8 cellular contexts compared by ENCODE assay signal in genomic region chr17:75047398-75048098, GRCh38. TPM values are rescaled to one million over a fixed set of nuclear protein-coding genes. Genes with fewer than 3 reads are reported as not detected.
DNase-seq lines count a peak whose midpoint lies in the region; ATAC-seq and TF ChIP-seq lines count a peak whose summit lies in the region.

No MANE protein-coding gene starts in this region.

- no peak overlapping the region for H2BK15ac ChIP-seq in neuronal stem cell (ENCODE audit: low read length)

- H4K20me1 ChIP-seq in fibroblast of lung (ENCODE audit: control insufficient read depth, extremely low read depth, insufficient read depth, low read length), result no peaks in the 10 kb centered on the region

- peak overlapping the region; percentile 65 for H4K8ac ChIP-seq in neuronal stem cell (ENCODE audit: low read depth, low read length)

- H3K4me2 ChIP-seq in fibroblast of lung (ENCODE audit: extremely low read depth, insufficient read depth, low read length) (peak overlapping the region; percentile 100), neuronal stem cell (ENCODE audit: insufficient read depth, low read length, poor library complexity, severe bottlenecking) (peak overlapping the region; percentile 98)

- H3K4me3 ChIP-seq in cardiac muscle cell (peak overlapping the region; percentile 52), fibroblast of lung (replicated peaks in 1 of 4; ENCODE audit: control extremely low read depth in 1 of 4, insufficient read depth in 1 of 4, low read depth in 3 of 4, low read length in 4 of 4) (peak overlapping the region; percentile 67 to 97 (median 89)), neuronal stem cell (ENCODE audit: low read length in 2 of 2) (peak overlapping the region; percentile 83 to 99)

- peak overlapping the region; percentile 89 for H3K14ac ChIP-seq in neuronal stem cell (ENCODE audit: low read length)

- H2AFZ ChIP-seq in fibroblast of lung (ENCODE audit: low read length), result peak overlapping the region; percentile 70
- H2AFZ ChIP-seq in neuronal stem cell (ENCODE audit: low read length), result peak overlapping the region; percentile 92

- peak overlapping the region; percentile 58 for H2BK12ac ChIP-seq in neuronal stem cell (ENCODE audit: low read length)

- peaks cover 21% of the 10 kb centered on the region for H3K79me2 ChIP-seq in fibroblast of lung (ENCODE audit: control insufficient read depth, insufficient read depth, low read length)

- peak overlapping the region; percentile 85 for H3K23ac ChIP-seq in neuronal stem cell (ENCODE audit: low read depth, low read length, poor library complexity)

- peaks cover 8% of the 10 kb centered on the region for H3K4me1 ChIP-seq in cardiac muscle cell (ENCODE audit: low read depth)
- H3K4me1 ChIP-seq in fibroblast of lung (ENCODE audit: control insufficient read depth, extremely low read depth, insufficient read depth, low read length), result peaks cover 3% of the 10 kb centered on the region
- H3K4me1 ChIP-seq in neuronal stem cell (ENCODE audit: control insufficient read depth in 2 of 2, insufficient read depth in 1 of 2, low read depth in 1 of 2, low read length in 2 of 2), result peaks cover 7 to 8% of the 10 kb centered on the region in 2 donors

- peak overlapping the region; percentile 21 for H2AK5ac ChIP-seq in neuronal stem cell (ENCODE audit: low read depth, low read length)

- no peak overlapping the region for H2BK120ac ChIP-seq in neuronal stem cell (ENCODE audit: low read depth, low read length)

- ATAC-seq in Right ventricle myocardium inferior, result no peak
- peak; percentile 6 for ATAC-seq in HG03520 (IDR thresholded peaks at IDR 0.05; ENCODE audit: unreplicated experiment)
- ATAC-seq in GM18867 (IDR thresholded peaks at IDR 0.05; ENCODE audit: unreplicated experiment), result no peak

- peaks cover 3% of the 10 kb centered on the region for H3K79me1 ChIP-seq in neuronal stem cell (ENCODE audit: low read depth, low read length)

- H3K27ac ChIP-seq in cardiac muscle cell (peak overlapping the region; percentile 67), fibroblast of lung (ENCODE audit: insufficient read depth, low read length) (peak overlapping the region; percentile 43), neuronal stem cell (replicated peaks; ENCODE audit: low read length) (peak overlapping the region; percentile 51)

- no CpG with 5 or more reads among the region's 38 CpGs for WGBS in neuronal stem cell (ENCODE audit: extremely low coverage in 2 of 2, insufficient read length in 2 of 2, insufficient replicate concordance in 1 of 2), 2 donors

- H3K4ac ChIP-seq in neuronal stem cell (ENCODE audit: low read length), result no peak overlapping the region

- H3K18ac ChIP-seq in neuronal stem cell (ENCODE audit: low read length), result peak overlapping the region; percentile 98

- peaks cover 14% of the 10 kb centered on the region for H3K36me3 ChIP-seq in cardiac muscle cell
- no peaks in the 10 kb centered on the region for H3K36me3 ChIP-seq in fibroblast of lung (ENCODE audit: control insufficient read depth, insufficient read depth, low read length)
- H3K36me3 ChIP-seq in neuronal stem cell (replicated peaks in 1 of 2; ENCODE audit: control insufficient read depth in 2 of 2, insufficient read depth in 2 of 2, low read length in 2 of 2), result peaks cover 9 to 38% of the 10 kb centered on the region in 2 donors

- H3K27me3 ChIP-seq in cardiac muscle cell (no peaks in the 10 kb centered on the region), fibroblast of lung (ENCODE audit: control insufficient read depth, insufficient read depth, low read length) (no peaks in the 10 kb centered on the region), neuronal stem cell (ENCODE audit: control insufficient read depth in 3 of 3, insufficient read depth in 3 of 3, low read depth in 1 of 3, low read length in 3 of 3) (no peaks in the 10 kb centered on the region)

- intact Hi-C loops in Right ventricle myocardium inferior (cut with DNase I), result loop anchor here (5.0 to 10.0 kb wide), 2 partner anchors 60 to 157 kb away; partner anchors contain the start of genes CDR2L and NUP85

- DNase-seq in cardiac muscle cell (ENCODE audit: low read depth in 1 of 2, low spot score in 1 of 2) (peak; percentile 21 to 31), Right ventricle myocardium inferior (ENCODE audit: missing footprints) (no peak), fibroblast of lung (ENCODE audit: low read depth in 2 of 2) (peak in 1 of 2 donors; percentile 8), neuronal stem cell (ENCODE audit: low spot score) (peak; percentile 38), NCI-H1694 treated with DMSO at 0.1 percent for 48 hours (lab: John Stamatoyannopoulos, UW) (no peak)
- DNase-seq in activated CD8-positive, alpha-beta memory T cell treated with anti-CD3 and anti-CD28 coated beads, Interleukin-2, amount 50 U/mL, for 4 hours, result peak; percentile 40

- TF ChIP-seq CTCF in cardiac muscle cell (IDR thresholded peaks at IDR 0.05; ENCODE audit: low read depth, low read length) (no peak), fibroblast of lung (conservative IDR thresholded peaks at IDR 0.05 in 1 of 2, IDR thresholded peaks at IDR 0.05 in 1 of 2; ENCODE audit: low read depth in 1 of 2, low read length in 2 of 2) (no peak)

- H3K9ac ChIP-seq in fibroblast of lung (ENCODE audit: insufficient read depth, low read length) (peak overlapping the region; percentile 86), neuronal stem cell (ENCODE audit: low read depth, low read length, poor library complexity) (peak overlapping the region; percentile 94)

- peak overlapping the region; percentile 82 for H2BK5ac ChIP-seq in neuronal stem cell (ENCODE audit: low read length)

- H4K91ac ChIP-seq in neuronal stem cell (ENCODE audit: low read depth, low read length, poor library complexity), result no peak overlapping the region

- H3K9me3 ChIP-seq in cardiac muscle cell (ENCODE audit: low read depth) (no peaks in the 10 kb centered on the region), fibroblast of lung (ENCODE audit: control insufficient read depth, insufficient read depth, low read depth, low read length) (no peaks in the 10 kb centered on the region), neuronal stem cell (replicated peaks in 1 of 2; ENCODE audit: control insufficient read depth in 2 of 2, insufficient read depth in 1 of 2, low read depth in 1 of 2, low read length in 2 of 2) (no peaks in the 10 kb centered on the region)

RNA-seq across cellular contexts. Expression of gene KCTD2, which starts 0.5 kb away (rescaled TPM):
- total RNA-seq in cardiac muscle cell (23.9 and 24.4 TPM in 2 replicates), Right ventricle myocardium inferior (26.7 TPM), fibroblast of lung (17.5 and 17.7 TPM in 2 replicates)
- polyA plus RNA-seq in cardiac muscle cell (20.7 and 22.4 TPM in 2 replicates), fibroblast of lung (29.5 and 35.8 TPM in 2 replicates)
- 15.0 and 17.6 TPM in 2 replicates for polyA plus RNA-seq in fibroblast of lung (2012)
- 21.7 and 26.5 TPM in 2 replicates for polyA minus RNA-seq in fibroblast of lung (ENCODE audit: low replicate concordance)
- polyA plus RNA-seq in neuronal stem cell (2013, experiment 1 of 2), result 24.7 TPM
- polyA plus RNA-seq in neuronal stem cell (2013, experiment 2 of 2), result 24.7 TPM

RNA-seq across cellular contexts. Expression of gene ATP5PD, which starts 0.8 kb away (rescaled TPM):
- total RNA-seq in cardiac muscle cell (411 and 666 TPM in 2 replicates), Right ventricle myocardium inferior (863 TPM), fibroblast of lung (258 and 317 TPM in 2 replicates)
- polyA plus RNA-seq in cardiac muscle cell (603 and 732 TPM in 2 replicates), fibroblast of lung (442 and 521 TPM in 2 replicates)
- polyA plus RNA-seq in fibroblast of lung (2012), result 652 and 693 TPM in 2 replicates
- 93.1 and 124 TPM in 2 replicates for polyA minus RNA-seq in fibroblast of lung (ENCODE audit: low replicate concordance)
- polyA plus RNA-seq in neuronal stem cell (2013, experiment 1 of 2), result 310 TPM
- polyA plus RNA-seq in neuronal stem cell (2013, experiment 2 of 2), result 301 TPM

RNA-seq across cellular contexts. Expression of gene MRPL58, which starts 35.1 kb away (rescaled TPM):
- total RNA-seq in cardiac muscle cell, result 44.8 and 62.9 TPM in 2 replicates
- 39.7 and 48.4 TPM in 2 replicates for polyA plus RNA-seq in cardiac muscle cell
- 51.4 TPM for total RNA-seq in Right ventricle myocardium inferior
- total RNA-seq in fibroblast of lung, result 26.5 and 35.2 TPM in 2 replicates
- polyA plus RNA-seq in fibroblast of lung, result 49.1 and 60.8 TPM in 2 replicates
- 42.0 and 60.0 TPM in 2 replicates for polyA plus RNA-seq in fibroblast of lung (2012)
- 7.4 and 11.2 TPM in 2 replicates for polyA minus RNA-seq in fibroblast of lung (ENCODE audit: low replicate concordance)
- polyA plus RNA-seq in neuronal stem cell (2013, experiment 1 of 2), result 34.0 TPM
- polyA plus RNA-seq in neuronal stem cell (2013, experiment 2 of 2), result 32.1 TPM

RNA-seq across cellular contexts. Expression of gene SLC16A5, which starts 40.2 kb away (rescaled TPM):
- 32.2 and 47.1 TPM in 2 replicates for total RNA-seq in cardiac muscle cell
- polyA plus RNA-seq in cardiac muscle cell, result 9.9 and 18.8 TPM in 2 replicates
- total RNA-seq in Right ventricle myocardium inferior, result 7.1 TPM
- 3.6 and 8.4 TPM in 2 replicates for total RNA-seq in fibroblast of lung
- polyA plus RNA-seq in fibroblast of lung, result 1.5 and 2.4 TPM in 2 replicates
- 1.7 and 3.4 TPM in 2 replicates for polyA plus RNA-seq in fibroblast of lung (2012)
- polyA minus RNA-seq in fibroblast of lung (ENCODE audit: low replicate concordance), result 4.7 and 6.4 TPM in 2 replicates
- 7.7 TPM for polyA plus RNA-seq in neuronal stem cell (2013, experiment 1 of 2)
- 7.9 TPM for polyA plus RNA-seq in neuronal stem cell (2013, experiment 2 of 2)

Comparison
In these comparisons a context has a peak if more than half of its experiments do, and no peak if none do; other contexts are left out.
1. DNase-seq: peak in cardiac muscle cell (2 of 2), activated CD8-positive, alpha-beta memory T cell treated with anti-CD3 and anti-CD28 coated beads, Interleukin-2, amount 50 U/mL, for 4 hours (single experiment) and neuronal stem cell (single experiment); none in Right ventricle myocardium inferior (single experiment) and NCI-H1694 treated with DMSO at 0.1 percent for 48 hours (single experiment).
2. Peak in every context shown above with its lines, with median percentiles within 50 percentile points of each other: H3K27ac ChIP-seq and H3K4me3 ChIP-seq.